In the genomic region with DNA sequence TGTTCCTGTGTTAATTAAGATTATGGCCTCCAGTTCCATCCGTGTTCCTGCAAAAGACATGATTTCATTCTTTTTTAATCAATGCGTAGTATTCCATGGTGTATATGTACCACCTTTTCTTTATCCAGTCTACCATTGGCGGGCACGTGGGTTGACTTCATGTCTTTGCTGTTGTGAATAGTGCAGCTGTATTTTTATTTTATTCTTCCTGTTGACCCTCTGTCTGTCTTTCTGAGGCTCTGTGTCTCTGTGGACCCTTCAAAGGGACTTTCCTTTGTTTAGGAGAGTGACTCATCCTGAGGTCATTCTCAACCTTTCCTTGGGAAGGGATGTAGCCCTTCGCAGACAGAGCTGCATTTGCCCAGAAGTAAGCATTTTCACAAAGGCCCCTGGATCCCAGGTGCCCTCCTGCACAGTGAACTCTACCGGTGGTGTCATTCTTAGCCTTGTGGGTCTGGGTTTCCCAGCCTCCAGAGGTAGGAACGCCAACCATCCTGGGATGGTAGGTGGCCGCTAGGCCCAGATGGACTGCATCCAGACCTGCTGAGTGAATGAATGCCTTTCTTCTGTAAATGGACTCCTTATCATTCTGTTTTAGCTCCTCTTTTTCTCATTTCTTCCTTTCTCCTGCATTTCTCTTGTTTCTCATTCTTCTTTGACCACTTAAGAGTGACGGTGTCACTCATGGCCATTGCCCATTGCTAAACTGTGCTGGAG, we compare ENCODE assay signal across 14 cellular contexts. TPM values are rescaled to one million over a fixed set of nuclear protein-coding genes. Genes with fewer than 3 reads are reported as not detected.
DNase-seq lines count a peak whose midpoint lies in the region; ATAC-seq and TF ChIP-seq lines count a peak whose summit lies in the region.
"Had no signal": no experiment of that assay in that cellular context is flagged by ENCODE, and none has a peak within 500 bp of the region (broad histone marks: within the 10 kb centered on the region; RNA-seq: fewer than 3 reads in every experiment).

No MANE protein-coding gene starts in this region.

- no peak for TF ChIP-seq CTCF in astrocyte of the cerebellum (IDR thresholded peaks at IDR 0.05; ENCODE audit: low read depth, low read length, missing control alignments)

- no peak overlapping the region for H3K4me3 Mint-ChIP-seq in activated CD4-positive, alpha-beta T cell treated with anti-CD3 and anti-CD28 coated beads, Interleukin-2, amount 10 ng/mL, durations not matched to agents 7 days and 5 days
- no peak overlapping the region for H3K4me3 Mint-ChIP-seq in activated T-cell treated with anti-CD3 and anti-CD28 coated beads, Interleukin-2, amount 50 U/mL, for 4 hours
- H3K4me3 Mint-ChIP-seq: effector memory CD8-positive, alpha-beta T cell had no signal

- H3K4me3 ChIP-seq in astrocyte of the cerebellum (ENCODE audit: low read depth, low read length) = no peak overlapping the region

- peaks cover 8% of the 10 kb centered on the region for H3K4me1 Mint-ChIP-seq in activated CD4-positive, alpha-beta T cell treated with anti-CD3 and anti-CD28 coated beads, Interleukin-2, amount 10 ng/mL, durations not matched to agents 7 days and 5 days
- H3K4me1 Mint-ChIP-seq in activated T-cell treated with anti-CD3 and anti-CD28 coated beads, Interleukin-2, amount 50 U/mL, for 4 hours (ENCODE audit: low read depth) = no peaks in the 10 kb centered on the region

- in situ Hi-C loops in astrocyte of the cerebellum (cut with HindIII; ENCODE audit: low sequenced_read_pairs) = no loop called here

- no peak overlapping the region for H3K27ac ChIP-seq in substantia nigra (ENCODE audit: low read depth, low read length, poor library complexity, severe bottlenecking)
- H3K27ac ChIP-seq: 22Rv1 had no signal

- CTCF ChIA-PET in activated CD4-positive, alpha-beta T cell treated with anti-CD3 and anti-CD28 coated beads, Interleukin-2, amount 10 ng/mL, durations not matched to agents 7 days and 5 days (lab: Charles Lee) = no interaction called here

- no peak for DNase-seq in activated CD4-positive, alpha-beta T cell treated with anti-CD3 and anti-CD28 coated beads, Interleukin-2, amount 10 ng/mL, durations not matched to agents 7 days and 5 days
- no peak for DNase-seq in activated CD4-positive, alpha-beta T cell treated with anti-CD3 and anti-CD28 coated beads, Interleukin-2, amount 50 U/mL, for 1 hour
- DNase-seq in astrocyte of the cerebellum (ENCODE audit: low read depth) = peak; percentile 67
- peak; percentile 93 for DNase-seq in islet precursor cell
- DNase-seq in substantia nigra (lab: John Stamatoyannopoulos, UW) = no peak
- DNase-seq in activated T-cell treated with anti-CD3 and anti-CD28 coated beads, Interleukin-2, amount 50 U/mL, for 4 hours = no peak
- DNase-seq: activated CD4-positive, CD25-positive, alpha-beta regulatory T cell; activated naive CD4-positive, alpha-beta T cell; effector memory CD8-positive, alpha-beta T cell; NCI-H1048; right cardiac atrium had no signal

- no peaks in the 10 kb centered on the region for H3K27me3 Mint-ChIP-seq in activated CD4-positive, alpha-beta T cell treated with anti-CD3 and anti-CD28 coated beads, Interleukin-2, amount 10 ng/mL, durations not matched to agents 7 days and 5 days
- H3K27me3 Mint-ChIP-seq in activated T-cell treated with anti-CD3 and anti-CD28 coated beads, Interleukin-2, amount 50 U/mL, for 4 hours (ENCODE audit: low read depth) = peaks cover 2% of the 10 kb centered on the region

- H3K36me3 Mint-ChIP-seq in activated CD4-positive, alpha-beta T cell treated with anti-CD3 and anti-CD28 coated beads, Interleukin-2, amount 10 ng/mL, durations not matched to agents 7 days and 5 days (ENCODE audit: low read depth) = no peaks in the 10 kb centered on the region
- H3K36me3 Mint-ChIP-seq in activated T-cell treated with anti-CD3 and anti-CD28 coated beads, Interleukin-2, amount 50 U/mL, for 4 hours (ENCODE audit: insufficient read depth) = no peaks in the 10 kb centered on the region

- ATAC-seq in GM18502 (IDR thresholded peaks at IDR 0.05; ENCODE audit: poor library complexity, unreplicated experiment) (no peak), GM21515 (IDR thresholded peaks at IDR 0.05; ENCODE audit: unreplicated experiment) (no peak)
- ATAC-seq in activated T-cell treated with anti-CD3 and anti-CD28 coated beads, Interleukin-2, amount 50 U/mL, for 4 hours = no peak
- ATAC-seq: effector memory CD8-positive, alpha-beta T cell had no signal

- H3K9me3 Mint-ChIP-seq in activated CD4-positive, alpha-beta T cell treated with anti-CD3 and anti-CD28 coated beads, Interleukin-2, amount 10 ng/mL, durations not matched to agents 7 days and 5 days = no peaks in the 10 kb centered on the region
- peaks cover 4% of the 10 kb centered on the region for H3K9me3 Mint-ChIP-seq in activated T-cell treated with anti-CD3 and anti-CD28 coated beads, Interleukin-2, amount 50 U/mL, for 4 hours

- POLR2A ChIA-PET in activated CD4-positive, alpha-beta T cell treated with anti-CD3 and anti-CD28 coated beads, Interleukin-2, amount 10 ng/mL, durations not matched to agents 7 days and 5 days (lab: Charles Lee) = no interaction called here

- peak overlapping the region; percentile 21 for H3K27ac Mint-ChIP-seq in activated CD4-positive, alpha-beta T cell treated with anti-CD3 and anti-CD28 coated beads, Interleukin-2, amount 10 ng/mL, durations not matched to agents 7 days and 5 days

RNA-seq across cellular contexts. Expression of a gene that starts 22.4 kb away (rescaled TPM):
- total RNA-seq in activated CD4-positive, alpha-beta T cell treated with anti-CD3 and anti-CD28 coated beads, Interleukin-2, amount 10 ng/mL, durations not matched to agents 7 days and 5 days = 1 to 10 TPM; 3.7 to 4.2 TPM
- 1 to 10 TPM; 4.6 to 6.6 (median 5.7) TPM for total RNA-seq in activated T-cell treated with anti-CD3 and anti-CD28 coated beads, Interleukin-2, amount 50 U/mL, for 4 hours

Comparison
In these comparisons a context has a peak if more than half of its experiments do, and no peak if none do; other contexts are left out.
1. DNase-seq: peak in astrocyte of the cerebellum (single experiment) and islet precursor cell (single experiment); none in activated CD4-positive, alpha-beta T cell treated with anti-CD3 and anti-CD28 coated beads, Interleukin-2, amount 10 ng/mL, durations not matched to agents 7 days and 5 days (single experiment), activated CD4-positive, alpha-beta T cell treated with anti-CD3 and anti-CD28 coated beads, Interleukin-2, amount 50 U/mL, for 1 hour (single experiment), substantia nigra (0 of 49) and activated T-cell treated with anti-CD3 and anti-CD28 coated beads, Interleukin-2, amount 50 U/mL, for 4 hours (single experiment).